In the genomic region with DNA sequence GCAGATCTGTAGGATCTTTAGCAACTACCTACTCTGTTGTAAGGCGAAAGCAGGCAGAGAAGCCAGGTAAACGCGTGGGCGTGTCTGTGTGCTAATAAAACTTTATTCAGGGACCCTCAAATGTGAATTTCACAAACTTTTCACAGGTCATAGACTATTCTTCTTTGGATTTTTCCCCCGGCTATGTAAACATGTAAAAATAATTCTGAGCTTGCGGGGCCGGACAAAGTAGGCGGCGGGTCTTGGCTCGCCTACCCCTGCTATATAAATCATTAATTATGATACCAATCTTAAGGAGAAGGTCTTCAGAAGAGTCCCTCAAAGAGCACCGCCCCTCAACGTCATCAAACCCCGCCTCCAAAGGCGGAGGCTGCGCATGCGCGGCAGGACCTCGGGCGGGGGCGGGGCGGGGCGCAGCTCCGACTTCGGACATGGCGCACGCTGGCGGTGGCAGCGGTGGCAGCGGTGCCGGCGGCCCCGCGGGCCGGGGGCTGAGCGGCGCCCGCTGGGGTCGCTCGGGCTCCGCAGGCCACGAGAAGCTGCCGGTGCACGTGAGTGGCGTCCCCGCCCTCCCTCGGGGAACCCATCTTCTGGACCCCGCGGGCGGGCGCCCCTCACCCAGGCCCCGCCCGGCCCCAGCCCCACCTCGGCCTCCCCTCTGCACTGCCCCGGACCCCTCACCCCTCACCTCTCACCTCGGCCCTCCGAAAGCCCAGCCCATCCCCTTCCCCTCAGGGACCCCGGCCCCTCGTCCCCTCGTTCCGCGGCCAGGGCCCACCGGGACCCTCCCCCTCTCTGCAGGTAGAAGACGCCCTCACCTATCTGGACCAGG, we compare ENCODE assay signal across 1 cellular context.
TF ChIP-seq lines count a peak whose summit lies in the region.

A gene with protein sequence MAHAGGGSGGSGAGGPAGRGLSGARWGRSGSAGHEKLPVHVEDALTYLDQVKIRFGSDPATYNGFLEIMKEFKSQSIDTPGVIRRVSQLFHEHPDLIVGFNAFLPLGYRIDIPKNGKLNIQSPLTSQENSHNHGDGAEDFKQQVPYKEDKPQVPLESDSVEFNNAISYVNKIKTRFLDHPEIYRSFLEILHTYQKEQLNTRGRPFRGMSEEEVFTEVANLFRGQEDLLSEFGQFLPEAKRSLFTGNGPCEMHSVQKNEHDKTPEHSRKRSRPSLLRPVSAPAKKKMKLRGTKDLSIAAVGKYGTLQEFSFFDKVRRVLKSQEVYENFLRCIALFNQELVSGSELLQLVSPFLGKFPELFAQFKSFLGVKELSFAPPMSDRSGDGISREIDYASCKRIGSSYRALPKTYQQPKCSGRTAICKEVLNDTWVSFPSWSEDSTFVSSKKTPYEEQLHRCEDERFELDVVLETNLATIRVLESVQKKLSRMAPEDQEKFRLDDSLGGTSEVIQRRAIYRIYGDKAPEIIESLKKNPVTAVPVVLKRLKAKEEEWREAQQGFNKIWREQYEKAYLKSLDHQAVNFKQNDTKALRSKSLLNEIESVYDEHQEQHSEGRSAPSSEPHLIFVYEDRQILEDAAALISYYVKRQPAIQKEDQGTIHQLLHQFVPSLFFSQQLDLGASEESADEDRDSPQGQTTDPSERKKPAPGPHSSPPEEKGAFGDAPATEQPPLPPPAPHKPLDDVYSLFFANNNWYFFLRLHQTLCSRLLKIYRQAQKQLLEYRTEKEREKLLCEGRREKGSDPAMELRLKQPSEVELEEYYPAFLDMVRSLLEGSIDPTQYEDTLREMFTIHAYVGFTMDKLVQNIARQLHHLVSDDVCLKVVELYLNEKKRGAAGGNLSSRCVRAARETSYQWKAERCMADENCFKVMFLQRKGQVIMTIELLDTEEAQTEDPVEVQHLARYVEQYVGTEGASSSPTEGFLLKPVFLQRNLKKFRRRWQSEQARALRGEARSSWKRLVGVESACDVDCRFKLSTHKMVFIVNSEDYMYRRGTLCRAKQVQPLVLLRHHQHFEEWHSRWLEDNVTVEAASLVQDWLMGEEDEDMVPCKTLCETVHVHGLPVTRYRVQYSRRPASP (plus strand): TSS at position 409 of the 832 bp plus-strand sequence. CDS start 23 bp downstream, at position 432.

TF ChIP-seq in A549, 52 proteins besides CTCF, POLR2A, EP300 and RAD21 (continued from another document):
- TF ChIP-seq PHF8 (IDR thresholded peaks at IDR 0.05; ENCODE audit: borderline replicate concordance, low read depth), result peak; percentile 24; the same call in 1 of the 2 replicates
- TF ChIP-seq CHD4 (IDR thresholded peaks at IDR 0.05; ENCODE audit: borderline replicate concordance), result no peak
- TF ChIP-seq, protein P1, sequence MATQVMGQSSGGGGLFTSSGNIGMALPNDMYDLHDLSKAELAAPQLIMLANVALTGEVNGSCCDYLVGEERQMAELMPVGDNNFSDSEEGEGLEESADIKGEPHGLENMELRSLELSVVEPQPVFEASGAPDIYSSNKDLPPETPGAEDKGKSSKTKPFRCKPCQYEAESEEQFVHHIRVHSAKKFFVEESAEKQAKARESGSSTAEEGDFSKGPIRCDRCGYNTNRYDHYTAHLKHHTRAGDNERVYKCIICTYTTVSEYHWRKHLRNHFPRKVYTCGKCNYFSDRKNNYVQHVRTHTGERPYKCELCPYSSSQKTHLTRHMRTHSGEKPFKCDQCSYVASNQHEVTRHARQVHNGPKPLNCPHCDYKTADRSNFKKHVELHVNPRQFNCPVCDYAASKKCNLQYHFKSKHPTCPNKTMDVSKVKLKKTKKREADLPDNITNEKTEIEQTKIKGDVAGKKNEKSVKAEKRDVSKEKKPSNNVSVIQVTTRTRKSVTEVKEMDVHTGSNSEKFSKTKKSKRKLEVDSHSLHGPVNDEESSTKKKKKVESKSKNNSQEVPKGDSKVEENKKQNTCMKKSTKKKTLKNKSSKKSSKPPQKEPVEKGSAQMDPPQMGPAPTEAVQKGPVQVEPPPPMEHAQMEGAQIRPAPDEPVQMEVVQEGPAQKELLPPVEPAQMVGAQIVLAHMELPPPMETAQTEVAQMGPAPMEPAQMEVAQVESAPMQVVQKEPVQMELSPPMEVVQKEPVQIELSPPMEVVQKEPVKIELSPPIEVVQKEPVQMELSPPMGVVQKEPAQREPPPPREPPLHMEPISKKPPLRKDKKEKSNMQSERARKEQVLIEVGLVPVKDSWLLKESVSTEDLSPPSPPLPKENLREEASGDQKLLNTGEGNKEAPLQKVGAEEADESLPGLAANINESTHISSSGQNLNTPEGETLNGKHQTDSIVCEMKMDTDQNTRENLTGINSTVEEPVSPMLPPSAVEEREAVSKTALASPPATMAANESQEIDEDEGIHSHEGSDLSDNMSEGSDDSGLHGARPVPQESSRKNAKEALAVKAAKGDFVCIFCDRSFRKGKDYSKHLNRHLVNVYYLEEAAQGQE (IDR thresholded peaks at IDR 0.05), result no peak
- TF ChIP-seq ESRRA (IDR thresholded peaks at IDR 0.05; ENCODE audit: borderline replicate concordance, low read length), result no peak
- no peak for TF ChIP-seq FOSB (CRISPR knock-in tag; IDR thresholded peaks at IDR 0.05)
- TF ChIP-seq NR3C1 (IDR thresholded peaks at IDR 0.05), result no peak
- TF ChIP-seq HOXB5 (CRISPR knock-in tag; IDR thresholded peaks at IDR 0.05), result no peak
- TF ChIP-seq EHF (CRISPR knock-in tag; IDR thresholded peaks at IDR 0.05), result no peak
- no peak for TF ChIP-seq CBX2 (IDR thresholded peaks at IDR 0.05; ENCODE audit: borderline replicate concordance, low read depth)
- no peak for TF ChIP-seq NFE2L2 (conservative IDR thresholded peaks at IDR 0.05; ENCODE audit: low read length)
- TF ChIP-seq, protein P2, sequence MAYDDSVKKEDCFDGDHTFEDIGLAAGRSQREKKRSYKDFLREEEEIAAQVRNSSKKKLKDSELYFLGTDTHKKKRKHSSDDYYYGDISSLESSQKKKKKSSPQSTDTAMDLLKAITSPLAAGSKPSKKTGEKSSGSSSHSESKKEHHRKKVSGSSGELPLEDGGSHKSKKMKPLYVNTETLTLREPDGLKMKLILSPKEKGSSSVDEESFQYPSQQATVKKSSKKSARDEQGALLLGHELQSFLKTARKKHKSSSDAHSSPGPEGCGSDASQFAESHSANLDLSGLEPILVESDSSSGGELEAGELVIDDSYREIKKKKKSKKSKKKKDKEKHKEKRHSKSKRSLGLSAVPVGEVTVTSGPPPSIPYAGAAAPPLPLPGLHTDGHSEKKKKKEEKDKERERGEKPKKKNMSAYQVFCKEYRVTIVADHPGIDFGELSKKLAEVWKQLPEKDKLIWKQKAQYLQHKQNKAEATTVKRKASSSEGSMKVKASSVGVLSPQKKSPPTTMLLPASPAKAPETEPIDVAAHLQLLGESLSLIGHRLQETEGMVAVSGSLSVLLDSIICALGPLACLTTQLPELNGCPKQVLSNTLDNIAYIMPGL (CRISPR knock-in tag; IDR thresholded peaks at IDR 0.05; ENCODE audit: borderline replicate concordance), result no peak
- no peak for TF ChIP-seq JUNB (IDR thresholded peaks at IDR 0.05)
- TF ChIP-seq MAFK (IDR thresholded peaks at IDR 0.05; ENCODE audit: partially characterized antibody), result no peak
- TF ChIP-seq FOSL2 (IDR thresholded peaks at IDR 0.05), result no peak
- TF ChIP-seq FOSL2 (CRISPR knock-in tag; IDR thresholded peaks at IDR 0.05), result no peak
- TF ChIP-seq, protein P3, sequence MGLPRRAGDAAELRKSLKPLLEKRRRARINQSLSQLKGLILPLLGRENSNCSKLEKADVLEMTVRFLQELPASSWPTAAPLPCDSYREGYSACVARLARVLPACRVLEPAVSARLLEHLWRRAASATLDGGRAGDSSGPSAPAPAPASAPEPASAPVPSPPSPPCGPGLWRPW (IDR thresholded peaks at IDR 0.05), result no peak
- no peak for TF ChIP-seq MYC (IDR thresholded peaks at IDR 0.05; ENCODE audit: borderline replicate concordance, low read length)
- no peak for TF ChIP-seq POLR2AphosphoS2 (conservative IDR thresholded peaks at IDR 0.05; ENCODE audit: low read length)
- TF ChIP-seq, protein P4, sequence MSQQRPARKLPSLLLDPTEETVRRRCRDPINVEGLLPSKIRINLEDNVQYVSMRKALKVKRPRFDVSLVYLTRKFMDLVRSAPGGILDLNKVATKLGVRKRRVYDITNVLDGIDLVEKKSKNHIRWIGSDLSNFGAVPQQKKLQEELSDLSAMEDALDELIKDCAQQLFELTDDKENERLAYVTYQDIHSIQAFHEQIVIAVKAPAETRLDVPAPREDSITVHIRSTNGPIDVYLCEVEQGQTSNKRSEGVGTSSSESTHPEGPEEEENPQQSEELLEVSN (IDR thresholded peaks at IDR 0.05; ENCODE audit: borderline replicate concordance, low read depth), result no peak
- TF ChIP-seq, protein P5, sequence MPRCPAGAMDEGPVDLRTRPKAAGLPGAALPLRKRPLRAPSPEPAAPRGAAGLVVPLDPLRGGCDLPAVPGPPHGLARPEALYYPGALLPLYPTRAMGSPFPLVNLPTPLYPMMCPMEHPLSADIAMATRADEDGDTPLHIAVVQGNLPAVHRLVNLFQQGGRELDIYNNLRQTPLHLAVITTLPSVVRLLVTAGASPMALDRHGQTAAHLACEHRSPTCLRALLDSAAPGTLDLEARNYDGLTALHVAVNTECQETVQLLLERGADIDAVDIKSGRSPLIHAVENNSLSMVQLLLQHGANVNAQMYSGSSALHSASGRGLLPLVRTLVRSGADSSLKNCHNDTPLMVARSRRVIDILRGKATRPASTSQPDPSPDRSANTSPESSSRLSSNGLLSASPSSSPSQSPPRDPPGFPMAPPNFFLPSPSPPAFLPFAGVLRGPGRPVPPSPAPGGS (IDR thresholded peaks at IDR 0.05), result 0 out of 3 replicates have a peak, but pooled peaks have one; percentile 68
- no peak; the same call in 1 of the 2 replicates for TF ChIP-seq GATA3 (IDR thresholded peaks at IDR 0.05; ENCODE audit: borderline replicate concordance)
- no peak for TF ChIP-seq ZSCAN20 (CRISPR knock-in tag; IDR thresholded peaks at IDR 0.05)
- no peak for TF ChIP-seq FOXS1 (CRISPR knock-in tag; IDR thresholded peaks at IDR 0.05)
- no peak for TF ChIP-seq KDM1A (IDR thresholded peaks at IDR 0.05; ENCODE audit: low read depth)
- TF ChIP-seq, protein P6, sequence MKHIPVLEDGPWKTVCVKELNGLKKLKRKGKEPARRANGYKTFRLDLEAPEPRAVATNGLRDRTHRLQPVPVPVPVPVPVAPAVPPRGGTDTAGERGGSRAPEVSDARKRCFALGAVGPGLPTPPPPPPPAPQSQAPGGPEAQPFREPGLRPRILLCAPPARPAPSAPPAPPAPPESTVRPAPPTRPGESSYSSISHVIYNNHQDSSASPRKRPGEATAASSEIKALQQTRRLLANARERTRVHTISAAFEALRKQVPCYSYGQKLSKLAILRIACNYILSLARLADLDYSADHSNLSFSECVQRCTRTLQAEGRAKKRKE (CRISPR knock-in tag; IDR thresholded peaks at IDR 0.05; ENCODE audit: low read depth), result no peak
- TF ChIP-seq, protein P7, sequence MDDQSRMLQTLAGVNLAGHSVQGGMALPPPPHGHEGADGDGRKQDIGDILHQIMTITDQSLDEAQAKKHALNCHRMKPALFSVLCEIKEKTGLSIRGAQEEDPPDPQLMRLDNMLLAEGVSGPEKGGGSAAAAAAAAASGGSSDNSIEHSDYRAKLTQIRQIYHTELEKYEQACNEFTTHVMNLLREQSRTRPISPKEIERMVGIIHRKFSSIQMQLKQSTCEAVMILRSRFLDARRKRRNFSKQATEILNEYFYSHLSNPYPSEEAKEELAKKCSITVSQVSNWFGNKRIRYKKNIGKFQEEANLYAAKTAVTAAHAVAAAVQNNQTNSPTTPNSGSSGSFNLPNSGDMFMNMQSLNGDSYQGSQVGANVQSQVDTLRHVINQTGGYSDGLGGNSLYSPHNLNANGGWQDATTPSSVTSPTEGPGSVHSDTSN (IDR thresholded peaks at IDR 0.05), result no peak
- TF ChIP-seq, protein P8, sequence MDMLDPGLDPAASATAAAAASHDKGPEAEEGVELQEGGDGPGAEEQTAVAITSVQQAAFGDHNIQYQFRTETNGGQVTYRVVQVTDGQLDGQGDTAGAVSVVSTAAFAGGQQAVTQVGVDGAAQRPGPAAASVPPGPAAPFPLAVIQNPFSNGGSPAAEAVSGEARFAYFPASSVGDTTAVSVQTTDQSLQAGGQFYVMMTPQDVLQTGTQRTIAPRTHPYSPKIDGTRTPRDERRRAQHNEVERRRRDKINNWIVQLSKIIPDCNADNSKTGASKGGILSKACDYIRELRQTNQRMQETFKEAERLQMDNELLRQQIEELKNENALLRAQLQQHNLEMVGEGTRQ (IDR thresholded peaks at IDR 0.05), result no peak
- 0 out of 4 replicates have a peak, but pooled peaks of 1 of the 2 experiments have one; percentile 15 for TF ChIP-seq CEBPB (IDR thresholded peaks at IDR 0.05)
- no peak for TF ChIP-seq ZNF302 (CRISPR knock-in tag; IDR thresholded peaks at IDR 0.05)
- no peak for TF ChIP-seq BHLHE40 (IDR thresholded peaks at IDR 0.05; ENCODE audit: low read depth, low read length)
- TF ChIP-seq, protein P9, sequence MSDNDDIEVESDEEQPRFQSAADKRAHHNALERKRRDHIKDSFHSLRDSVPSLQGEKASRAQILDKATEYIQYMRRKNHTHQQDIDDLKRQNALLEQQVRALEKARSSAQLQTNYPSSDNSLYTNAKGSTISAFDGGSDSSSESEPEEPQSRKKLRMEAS (IDR thresholded peaks at IDR 0.05), result 0 out of 2 replicates have a peak, but pooled peaks have one; percentile 22
- TF ChIP-seq TFCP2L1 (CRISPR knock-in tag; IDR thresholded peaks at IDR 0.05), result no peak
- TF ChIP-seq HOXA7 (CRISPR knock-in tag; IDR thresholded peaks at IDR 0.05), result no peak
- no peak for TF ChIP-seq NPAS2 (CRISPR knock-in tag; IDR thresholded peaks at IDR 0.05; ENCODE audit: borderline replicate concordance)
- peak; percentile 62 to 75; a peak in 3 of 5 replicates for TF ChIP-seq JUN (IDR thresholded peaks at IDR 0.05)
- no peak for TF ChIP-seq MAZ (IDR thresholded peaks at IDR 0.05; ENCODE audit: borderline replicate concordance, low read depth, low read length)
- no peak for TF ChIP-seq SMC3 (IDR thresholded peaks at IDR 0.05)
- TF ChIP-seq ZC3H11A (IDR thresholded peaks at IDR 0.05), result no peak
- no peak for TF ChIP-seq CBX8 (IDR thresholded peaks at IDR 0.05)
- no peak for TF ChIP-seq RNF2 (IDR thresholded peaks at IDR 0.05; ENCODE audit: borderline replicate concordance, low read depth)
- TF ChIP-seq HEYL (CRISPR knock-in tag; IDR thresholded peaks at IDR 0.05), result no peak
